9 cellular contexts compared by ENCODE assay signal in the genomic region with DNA sequence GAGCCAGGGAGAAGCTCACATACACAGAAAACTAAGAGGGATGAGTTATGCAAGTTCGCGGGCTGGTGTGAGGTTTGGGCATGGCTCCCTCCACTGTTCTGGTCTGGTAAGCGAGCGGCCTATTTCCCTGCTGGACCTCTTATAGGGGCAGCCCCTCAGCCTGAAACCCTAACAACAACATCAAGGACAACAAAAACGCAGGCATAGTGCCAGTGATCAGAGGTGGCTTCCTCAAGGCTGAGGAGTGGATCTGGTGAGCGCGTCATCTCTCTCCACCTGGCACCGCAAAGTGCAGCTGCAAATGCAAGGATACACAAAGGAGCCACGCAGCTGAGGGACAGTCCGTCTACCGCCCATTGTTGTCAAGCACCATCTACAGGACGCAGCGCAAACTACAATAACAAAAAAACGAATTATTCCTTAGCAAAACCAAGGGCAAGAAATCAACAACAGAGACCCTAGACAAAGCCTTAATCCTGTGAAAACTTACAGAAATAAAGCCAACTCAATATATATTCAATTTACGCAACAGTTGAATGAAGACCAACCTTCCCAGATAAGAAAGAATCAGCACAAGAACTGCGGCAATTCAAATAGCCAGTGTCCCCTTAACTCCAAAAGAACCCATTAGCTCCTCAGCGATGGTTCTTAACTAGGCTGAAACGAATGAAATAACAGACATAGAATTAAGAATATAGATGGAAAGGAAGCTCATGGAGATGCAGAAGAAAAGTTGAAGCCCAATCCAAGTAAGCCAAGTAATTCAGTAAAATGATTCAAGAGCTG. TPM values are rescaled to one million over a fixed set of nuclear protein-coding genes. Genes with fewer than 3 reads are reported as not detected.
DNase-seq lines count a peak whose midpoint lies in the region; ATAC-seq and TF ChIP-seq lines count a peak whose summit lies in the region.
"Had no signal": no experiment of that assay in that cellular context is flagged by ENCODE, and none has a peak within 500 bp of the region (broad histone marks: within the 10 kb centered on the region; RNA-seq: fewer than 3 reads in every experiment).

No MANE protein-coding gene starts in this region.

- H3K79me2 ChIP-seq in mesendoderm (ENCODE audit: control insufficient read depth, insufficient read depth, low read length), result no peaks in the 10 kb centered on the region

- ATAC-seq in HG02610 (IDR thresholded peaks at IDR 0.05; ENCODE audit: unreplicated experiment), result no peak

- no peaks in the 10 kb centered on the region for H3K79me1 ChIP-seq in mesendoderm (ENCODE audit: low read length)

- H3K9ac ChIP-seq in HUES48 (ENCODE audit: low read depth, low read length), result peak overlapping the region; percentile 52
- no peak overlapping the region for H3K9ac ChIP-seq in mesendoderm (ENCODE audit: low read length)

- no peak overlapping the region for H3K4ac ChIP-seq in mesendoderm (ENCODE audit: low read depth, low read length)

- H3K36me3 ChIP-seq in HUES48 (ENCODE audit: control insufficient read depth, insufficient read depth, low read length) (no peaks in the 10 kb centered on the region), mesendoderm (ENCODE audit: control insufficient read depth, insufficient read depth, low read length) (no peaks in the 10 kb centered on the region)

- H2BK5ac ChIP-seq in mesendoderm (ENCODE audit: low read length), result no peak overlapping the region

- H3K4me3 ChIP-seq in GM12864 (ENCODE audit: low read depth, low read length), result no peak overlapping the region
- peak overlapping the region; percentile 48; the same call in 1 of the 2 replicates for H3K4me3 ChIP-seq in HUES48 (ENCODE audit: low read depth, low read length)
- H3K4me3 ChIP-seq in mesendoderm (ENCODE audit: low read length), result no peak overlapping the region

- no peak overlapping the region for H3K18ac ChIP-seq in mesendoderm (ENCODE audit: low read length)

- H3K27ac ChIP-seq in HUES48 (ENCODE audit: low read depth, low read length) (no peak overlapping the region), mesendoderm (ENCODE audit: low read depth, low read length) (no peak overlapping the region)

- H4K8ac ChIP-seq in mesendoderm (ENCODE audit: low read depth, low read length), result no peak overlapping the region

- peak overlapping the region; percentile 78 for H3K56ac ChIP-seq in mesendoderm (ENCODE audit: low read length)

- DNase-seq in GM12864 (ENCODE audit: low read depth) (no peak), SHP77 treated with DMSO at 0.1 percent for 48 hours (lab: John Stamatoyannopoulos, UW) (peak; percentile 65), mesendoderm (peak; percentile 86), NCI-H2227 treated with DMSO at 0.1 percent for 48 hours (lab: John Stamatoyannopoulos, UW) (no peak), occipital lobe (lab: John Stamatoyannopoulos, UW) (no peak), GF-D8 (lab: John Stamatoyannopoulos, UW) (no peak)

- no CpG with 5 or more reads among the region's 18 CpGs for WGBS in mesendoderm (ENCODE audit: extremely low coverage, insufficient coverage, low lambda C conversion rate)

- peak; percentile 29 for TF ChIP-seq CTCF in GM12864 (IDR thresholded peaks at IDR 0.05; ENCODE audit: low read depth, low read length, missing control alignments)

- H3K4me2 ChIP-seq in mesendoderm (ENCODE audit: low read length), result peak overlapping the region; percentile 41

- no peaks in the 10 kb centered on the region for H3K9me3 ChIP-seq in HUES48 (ENCODE audit: control insufficient read depth, insufficient read depth, low read length)

- no peak overlapping the region for H3K23ac ChIP-seq in mesendoderm (ENCODE audit: low read length)

- peaks cover 5% of the 10 kb centered on the region; the same call in 1 of the 2 replicates for H3K4me1 ChIP-seq in HUES48 (ENCODE audit: control insufficient read depth, insufficient read depth, low read length)
- H3K4me1 ChIP-seq in mesendoderm (ENCODE audit: control insufficient read depth, low read depth, low read length), result no peaks in the 10 kb centered on the region

- H4K5ac ChIP-seq in mesendoderm (ENCODE audit: low read length), result no peak overlapping the region

- H2BK15ac ChIP-seq in mesendoderm (replicated peaks; ENCODE audit: low read depth), result no peak overlapping the region

- no peak overlapping the region for H2BK120ac ChIP-seq in mesendoderm (ENCODE audit: low read depth, low read length)

- no peak overlapping the region for H2AK5ac ChIP-seq in mesendoderm (ENCODE audit: low read length)

- no peaks in the 10 kb centered on the region for H3K27me3 ChIP-seq in HUES48 (ENCODE audit: control insufficient read depth, insufficient read depth, low read length)
- H3K27me3 ChIP-seq in mesendoderm (ENCODE audit: insufficient read depth, low read length, poor library complexity), result no peaks in the 10 kb centered on the region

RNA-seq across cellular contexts. Expression of a gene that starts 9.2 kb away (rescaled TPM):
- not detected for polyA plus RNA-seq in mesendoderm (2013, experiment 1 of 2)
- not detected for polyA plus RNA-seq in mesendoderm (2013, experiment 2 of 2)
- not detected for total RNA-seq in occipital lobe
- total RNA-seq: skeletal muscle tissue had no signal

RNA-seq across cellular contexts. Expression of a gene that starts 18.8 kb away (rescaled TPM):
- not detected for polyA plus RNA-seq in mesendoderm (2013, experiment 1 of 2)
- polyA plus RNA-seq in mesendoderm (2013, experiment 2 of 2), result not detected
- not detected for total RNA-seq in occipital lobe
- total RNA-seq: skeletal muscle tissue had no signal

Comparison
In these comparisons a context has a peak if more than half of its experiments do, and no peak if none do; other contexts are left out.
1. DNase-seq: peak in SHP77 treated with DMSO at 0.1 percent for 48 hours (single experiment) and mesendoderm (single experiment); none in GM12864 (single experiment), NCI-H2227 treated with DMSO at 0.1 percent for 48 hours (single experiment), occipital lobe (single experiment) and GF-D8 (single experiment).